1 cellular context compared by ENCODE assay signal in genomic region chr4:112173593-112174559, GRCh38.
TF ChIP-seq lines count a peak whose summit lies in the region.

No MANE protein-coding gene starts in this region.

TF ChIP-seq in H1, 55 proteins besides CTCF, POLR2A, EP300 and RAD21:
- TF ChIP-seq BRCA1 (IDR thresholded peaks at IDR 0.05; ENCODE audit: low read depth, low read length) (no peak), RBBP5 (IDR thresholded peaks at IDR 0.05; ENCODE audit: borderline replicate concordance, low read depth, low read length) (no peak), KDM5A (IDR thresholded peaks at IDR 0.05; ENCODE audit: low read length) (no peak), TEAD4 (IDR thresholded peaks at IDR 0.05; ENCODE audit: low read depth, low read length) (no peak), BCL11A (IDR thresholded peaks at IDR 0.05; ENCODE audit: low read depth in 2 of 2, low read length in 2 of 2) (no peak), SIRT6 (IDR thresholded peaks at IDR 0.05; ENCODE audit: low read length) (no peak), FOSL1 (IDR thresholded peaks at IDR 0.05; ENCODE audit: insufficient read depth, low read depth, low read length) (no peak), SAP30 (IDR thresholded peaks at IDR 0.05; ENCODE audit: insufficient read depth, insufficient replicate concordance, low read length) (no peak), KDM4A (IDR thresholded peaks at IDR 0.05; ENCODE audit: low read depth, low read length, severe bottlenecking) (no peak), POU5F1 (IDR thresholded peaks at IDR 0.05; ENCODE audit: low read depth, low read length) (no peak), SUZ12 (IDR thresholded peaks at IDR 0.05; ENCODE audit: low read length) (no peak), GABPA (IDR thresholded peaks at IDR 0.05; ENCODE audit: borderline replicate concordance, insufficient read depth, low read length) (no peak), USF2 (IDR thresholded peaks at IDR 0.05; ENCODE audit: low read length) (no peak), E2F6 (IDR thresholded peaks at IDR 0.05) (no peak), CHD7 (IDR thresholded peaks at IDR 0.05; ENCODE audit: insufficient replicate concordance, low read length) (no peak), JUN (IDR thresholded peaks at IDR 0.05; ENCODE audit: low read depth, low read length) (no peak), SP2 (IDR thresholded peaks at IDR 0.05; ENCODE audit: low read length) (no peak)
